ENCODE assay signal across 37 cellular contexts in the genomic region with DNA sequence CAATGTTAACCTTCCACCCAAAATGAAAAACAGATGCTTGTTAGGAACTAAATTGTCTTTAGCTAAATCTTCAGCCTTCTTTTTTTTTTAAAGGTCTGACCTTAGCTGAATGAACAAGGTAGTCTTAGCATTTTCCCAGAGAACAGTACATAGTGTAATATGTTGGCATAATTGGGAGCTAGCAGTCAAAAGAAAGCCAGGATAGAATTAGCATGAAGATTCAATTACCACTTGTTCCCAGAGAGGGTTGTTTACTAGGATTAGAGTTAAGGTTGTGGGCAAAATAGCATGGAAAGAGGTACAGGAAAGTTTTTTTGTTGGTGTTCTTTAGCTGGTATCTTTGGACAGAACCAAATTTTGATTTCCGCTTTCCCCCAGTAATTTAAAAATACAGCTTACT. TPM values are rescaled to one million over a fixed set of nuclear protein-coding genes. Genes with fewer than 3 reads are reported as not detected.
"Had no signal": no experiment of that assay in that cellular context is flagged by ENCODE, and none has a peak within 500 bp of the region (broad histone marks: within the 10 kb centered on the region; RNA-seq: fewer than 3 reads in every experiment).

No MANE protein-coding gene starts in this region.

- H3K36me3 ChIP-seq: ascending aorta, cardiac muscle cell, MG63, SJCRH30, WERI-Rb-1 had no signal

- H3K4me1 ChIP-seq: ascending aorta, SJCRH30 had no signal

- DNase-seq: activated CD4-positive, alpha-beta T cell treated with anti-CD3 and anti-CD28 coated beads, Interleukin-2, amount 10 ng/mL, durations not matched to agents 24 days and 14 days; activated CD4-positive, alpha-beta T cell treated with anti-CD3 and anti-CD28 coated beads, Interleukin-2, amount 50 U/mL, for 4 hours; activated CD8-positive, alpha-beta T cell treated with anti-CD3 and anti-CD28 coated beads for 36 hours; activated effector memory CD4-positive, alpha-beta T cell treated with anti-CD3 and anti-CD28 coated beads, Interleukin-2, amount 50 U/mL, for 16 hours; activated naive CD4-positive, alpha-beta T cell; activated naive CD4-positive, alpha-beta T cell treated with anti-CD3 and anti-CD28 coated beads, Interleukin-2, amount 50 U/mL, for 16 hours; activated naive CD8-positive, alpha-beta T cell treated with anti-CD3 and anti-CD28 coated beads for 36 hours; activated T-cell treated with anti-CD3 and anti-CD28 coated beads, Interleukin-2, amount 50 U/mL, for 1 hour; activated T-cell treated with anti-CD3 and anti-CD28 coated beads, Interleukin-2, amount 50 U/mL, for 72 hours; amniotic stem cell; Kasumi-1; KG1; MG63; NCI-H1048; NCI-H1105 treated with DMSO at 0.1 percent for 48 hours; NCI-H1436; NCI-H1694; NCI-H1930; NCI-H2081 treated with DMSO at 0.1 percent for 48 hours; NCI-H2171 treated with DMSO at 0.1 percent for 48 hours; NCI-H2227 treated with DMSO at 0.1 percent for 48 hours; NCI-H446; NCI-H510A treated with DMSO at 0.1 percent for 48 hours; NCI-H526 treated with DMSO at 0.1 percent for 48 hours; NCI-H774; SHP77; SJCRH30; T1000; WERI-Rb-1 had no signal

- H3K4me3 ChIP-seq: ascending aorta, cardiac muscle cell, MG63, SJCRH30, SK-N-MC had no signal

- H3K9me3 ChIP-seq: ascending aorta, MG63, SJCRH30 had no signal

- H3K27ac ChIP-seq: ascending aorta, cardiac muscle cell, SJCRH30, SK-N-MC, WERI-Rb-1 had no signal

- H3K27me3 ChIP-seq: ascending aorta, SJCRH30 had no signal

- ATAC-seq: activated CD8-positive, alpha-beta T cell treated with anti-CD3 and anti-CD28 coated beads for 36 hours; activated T-cell treated with anti-CD3 and anti-CD28 coated beads, Interleukin-2, amount 50 U/mL, for 72 hours; activated T-helper 17 cell treated with anti-CD3 and anti-CD28 coated beads, Interleukin-2, amount 50 U/mL, for 72 hours; Panc1 had no signal

RNA-seq across cellular contexts. Expression of a gene that starts 6.9 kb away (rescaled TPM):
- total RNA-seq: activated CD8-positive, alpha-beta T cell treated with anti-CD3 and anti-CD28 coated beads for 36 hours; ascending aorta; cardiac muscle cell; RPMI7951; SJCRH30; T-helper 1 cell treated with Interleukin-12 subunit alpha and Interleukin-12 subunit beta and Interleukin-4 antibody, amounts not matched to agents 30 ng/mL and 1 ng/mL, for 36 hours; T-helper 2 cell treated with Interferon-gamma antibody and Interleukin-4, amounts not matched to agents 100 ng/mL and 5 ng/mL, for 36 hours had no signal
- polyA plus RNA-seq: cardiac muscle cell had no signal
